15 cellular contexts compared by ENCODE assay signal in genomic region chr12:6264402-6265037, GRCh38. TPM values are rescaled to one million over a fixed set of nuclear protein-coding genes. Genes with fewer than 3 reads are reported as not detected.
DNase-seq lines count a peak whose midpoint lies in the region; ATAC-seq, FAIRE-seq and TF ChIP-seq lines count a peak whose summit lies in the region.
"Had no signal": no experiment of that assay in that cellular context is flagged by ENCODE, and none has a peak within 500 bp of the region (broad histone marks: within the 10 kb centered on the region; RNA-seq: fewer than 3 reads in every experiment).

No MANE protein-coding gene starts in this region.

- peak overlapping the region; percentile 5 to 58 for H3K9ac ChIP-seq in kidney (ENCODE audit: low read length in 2 of 2)

- H3K36me3 ChIP-seq in kidney (ENCODE audit: control insufficient read depth in 1 of 2, insufficient read depth in 2 of 2, low read length in 2 of 2) (no peaks in the 10 kb centered on the region), spleen (no peaks in the 10 kb centered on the region)
- H3K36me3 ChIP-seq: MG63 had no signal

- intact Hi-C loops in kidney (cut with DNase I) (no loop called here), spleen (cut with DNase I; ENCODE audit: low total_unique reads) (no loop called here)

- H3K27me3 ChIP-seq in spleen (replicated peaks in 1 of 7) = no peaks in the 10 kb centered on the region
- H3K27me3 ChIP-seq: MG63 had no signal

- 87 to 96% (median 91%) methylated on average over 11 of the region's 11 CpGs for WGBS in spleen, 5 donors

- DNase-seq in NCI-H1105 treated with DMSO at 0.1 percent for 48 hours (lab: John Stamatoyannopoulos, UW) (peak; percentile 20), NCI-H1105 (lab: John Stamatoyannopoulos, UW) (no peak), NCI-H510A treated with DMSO at 0.1 percent for 48 hours (lab: John Stamatoyannopoulos, UW) (peak; percentile 70), kidney (peak; percentile 91), spleen (peak; percentile 23)
- no peak for DNase-seq in stimulated activated naive B cell treated with anti-CD40 and anti-IgM and Interleukin-4, amounts not matched to agents 10 μg/mL and 1 μg/mL and 100 μg/mL, for 72 hours
- DNase-seq: activated CD4-positive, alpha-beta T cell treated with anti-CD3 and anti-CD28 coated beads, Interleukin-2, amount 50 U/mL, for 4 hours; central memory CD4-positive, alpha-beta T cell; MG63; T-helper 1 cell had no signal

- no peak for TF ChIP-seq POLR2A in spleen (IDR thresholded peaks at IDR 0.05)

- TF ChIP-seq CTCF in kidney (IDR thresholded peaks at IDR 0.05; ENCODE audit: borderline replicate concordance, extremely low read depth, insufficient read depth) (no peak), spleen (IDR thresholded peaks at IDR 0.05 in 8 of 11, conservative IDR thresholded peaks at IDR 0.05 in 3 of 11) (no peak)

- H3K27me3 Mint-ChIP-seq in stimulated activated naive B cell treated with anti-CD40 and anti-IgM and Interleukin-4, amounts not matched to agents 10 μg/mL and 1 μg/mL and 100 μg/mL, for 72 hours = peaks cover 4 to 13% of the 10 kb centered on the region in 2 donors

- H3K4me1 Mint-ChIP-seq in stimulated activated naive B cell treated with anti-CD40 and anti-IgM and Interleukin-4, amounts not matched to agents 10 μg/mL and 1 μg/mL and 100 μg/mL, for 72 hours = peaks cover 11% of the 10 kb centered on the region in 2 donors

- H3K4me3 ChIP-seq in kidney (ENCODE audit: low read length in 2 of 2) (no peak overlapping the region), spleen (no peak overlapping the region)
- H3K4me3 ChIP-seq: MG63 had no signal

- FAIRE-seq in kidney (lab: Jason Lieb, UNC) = no peak
- FAIRE-seq: A204.1 had no signal

- H3K9me3 ChIP-seq in kidney (ENCODE audit: control insufficient read depth in 1 of 2, low read length in 2 of 2) (no peaks in the 10 kb centered on the region), spleen (no peaks in the 10 kb centered on the region)
- H3K9me3 ChIP-seq: MG63 had no signal

- no peaks in the 10 kb centered on the region for H3K9me3 Mint-ChIP-seq in stimulated activated naive B cell treated with anti-CD40 and anti-IgM and Interleukin-4, amounts not matched to agents 10 μg/mL and 1 μg/mL and 100 μg/mL, for 72 hours

- no peak overlapping the region for H3K27ac Mint-ChIP-seq in stimulated activated naive B cell treated with anti-CD40 and anti-IgM and Interleukin-4, amounts not matched to agents 10 μg/mL and 1 μg/mL and 100 μg/mL, for 72 hours

- no peaks in the 10 kb centered on the region for H3K36me3 Mint-ChIP-seq in stimulated activated naive B cell treated with anti-CD40 and anti-IgM and Interleukin-4, amounts not matched to agents 10 μg/mL and 1 μg/mL and 100 μg/mL, for 72 hours

- H3K4me1 ChIP-seq in kidney (ENCODE audit: control insufficient read depth in 1 of 2, insufficient read depth in 1 of 2, low read depth in 1 of 2, low read length in 2 of 2) = peaks cover 22 to 27% of the 10 kb centered on the region in 2 donors
- H3K4me1 ChIP-seq in spleen = no peaks in the 10 kb centered on the region

- no peak overlapping the region for H3K4me3 Mint-ChIP-seq in stimulated activated naive B cell treated with anti-CD40 and anti-IgM and Interleukin-4, amounts not matched to agents 10 μg/mL and 1 μg/mL and 100 μg/mL, for 72 hours

- ATAC-seq in HG02884 (IDR thresholded peaks at IDR 0.05; ENCODE audit: unreplicated experiment) (no peak), HG03135 (IDR thresholded peaks at IDR 0.05; ENCODE audit: unreplicated experiment) (no peak)
- no peak for ATAC-seq in stimulated activated naive B cell treated with anti-CD40 and anti-IgM and Interleukin-4, amounts not matched to agents 10 μg/mL and 1 μg/mL and 100 μg/mL, for 72 hours (replicated peaks)
- ATAC-seq: sciatic nerve had no signal

- H3K27ac ChIP-seq in kidney (ENCODE audit: low read depth in 2 of 2, low read length in 2 of 2) (peak overlapping the region; percentile 86 to 92), spleen (no peak overlapping the region)

RNA-seq across cellular contexts. Expression of gene PLEKHG6, which starts 46.0 kb away (rescaled TPM):
- 2.5 TPM for total RNA-seq in kidney
- polyA plus RNA-seq in kidney (ENCODE audit: insufficient read depth, low read depth, low replicate concordance) = 2.9 TPM
- total RNA-seq in spleen = 1 to 10 TPM in 1 of 7 donors, under 1 TPM in 2, not detected in 4; 0.19 to 1.2 (median 0.74) TPM
- polyA plus RNA-seq in spleen = under 1 TPM; 0.10 to 0.12 (median 0.11) TPM
- total RNA-seq: temporal lobe had no signal

Comparison
In these comparisons a context has a peak if more than half of its experiments do, and no peak if none do; other contexts are left out.
1. DNase-seq: peak in NCI-H1105 treated with DMSO at 0.1 percent for 48 hours (single experiment), NCI-H510A treated with DMSO at 0.1 percent for 48 hours (single experiment), kidney (single experiment) and spleen (single experiment); none in NCI-H1105 (single experiment) and stimulated activated naive B cell treated with anti-CD40 and anti-IgM and Interleukin-4, amounts not matched to agents 10 μg/mL and 1 μg/mL and 100 μg/mL, for 72 hours (single experiment).
2. H3K27ac ChIP-seq: peak in kidney (2 of 2); none in spleen (0 of 8).